ENCODE assay signal across 16 cellular contexts in genomic region chr7:127536426-127537152, GRCh38. TPM values are rescaled to one million over a fixed set of nuclear protein-coding genes. Genes with fewer than 3 reads are reported as not detected.
DNase-seq lines count a peak whose midpoint lies in the region; ATAC-seq, FAIRE-seq and TF ChIP-seq lines count a peak whose summit lies in the region.
"Had no signal": no experiment of that assay in that cellular context is flagged by ENCODE, and none has a peak within 500 bp of the region (broad histone marks: within the 10 kb centered on the region; RNA-seq: fewer than 3 reads in every experiment).

No MANE protein-coding gene starts in this region.

- peaks cover 6% of the 10 kb centered on the region for H3K4me1 Mint-ChIP-seq in nephron progenitor cell

- DNase-seq in DMS79 (lab: John Stamatoyannopoulos, UW) (peak; percentile 6), NCI-H1105 (lab: John Stamatoyannopoulos, UW) (peak; percentile 8), nephron progenitor cell (peak; percentile 18), dedifferentiated amniotic fluid mesenchymal stem cell (ENCODE audit: extremely low spot score) (no peak), NCI-H2081 (lab: John Stamatoyannopoulos, UW) (no peak), GM12892 (ENCODE audit: insufficient read length) (no peak)
- DNase-seq: activated CD8-positive, alpha-beta memory T cell treated with anti-CD3 and anti-CD28 coated beads, Interleukin-2, amount 50 U/mL, for 48 hours; aorta; CD4-positive, alpha-beta memory T cell; NCI-H2029 had no signal

- ATAC-seq in esophagus mucosa = no peak

- H3K27me3 ChIP-seq in endocrine pancreas (ENCODE audit: control insufficient read depth, insufficient read depth, low read length) = no peaks in the 10 kb centered on the region

- H3K9ac ChIP-seq in endocrine pancreas (ENCODE audit: control insufficient read depth, insufficient read depth, low read length) = no peak overlapping the region

- H3K9me3 Mint-ChIP-seq in nephron progenitor cell = peaks cover 9% of the 10 kb centered on the region
- H3K9me3 Mint-ChIP-seq: stimulated activated naive CD8-positive, alpha-beta T cell treated with anti-CD3 and anti-CD28 coated beads, Interleukin-15, Interleukin-2, amounts not matched to agents 100 ng/mL and 50 ng/mL, for 24 hours had no signal

- no peaks in the 10 kb centered on the region for H3K4me1 ChIP-seq in endocrine pancreas (ENCODE audit: control insufficient read depth, insufficient read depth, low read length)

- no peaks in the 10 kb centered on the region for H3K36me3 Mint-ChIP-seq in nephron progenitor cell (ENCODE audit: low read depth)
- H3K36me3 Mint-ChIP-seq: CD4-positive, alpha-beta memory T cell had no signal

- H3K27me3 Mint-ChIP-seq in nephron progenitor cell (ENCODE audit: low read depth, poor library complexity) = peaks cover 79% of the 10 kb centered on the region

- H3K9me3 ChIP-seq in endocrine pancreas (ENCODE audit: control insufficient read depth, low read length) = no peaks in the 10 kb centered on the region
- H3K9me3 ChIP-seq: esophagus muscularis mucosa had no signal

- TF ChIP-seq CTCF in nephron progenitor cell (IDR thresholded peaks at IDR 0.05) = no peak

- H3K4me3 Mint-ChIP-seq in nephron progenitor cell = peak overlapping the region; percentile 86
- H3K4me3 Mint-ChIP-seq: stimulated activated naive CD8-positive, alpha-beta T cell treated with anti-CD3 and anti-CD28 coated beads, Interleukin-15, Interleukin-2, amounts not matched to agents 100 ng/mL and 50 ng/mL, for 24 hours had no signal

- H3K4me3 ChIP-seq in endocrine pancreas (ENCODE audit: control insufficient read depth, insufficient read depth, low read length) = peak overlapping the region; percentile 50

- FAIRE-seq in GM12892 (lab: Jason Lieb, UNC) = no peak
- FAIRE-seq: islet of Langerhans, RCC 7860 had no signal

- TF ChIP-seq POLR2A in GM12892 (IDR thresholded peaks at IDR 0.05; ENCODE audit: low read depth, low read length) = no peak

- no peaks in the 10 kb centered on the region for H3K36me3 ChIP-seq in endocrine pancreas (ENCODE audit: control insufficient read depth, insufficient read depth, low read length)
- H3K36me3 ChIP-seq: esophagus muscularis mucosa had no signal

- H3K27ac Mint-ChIP-seq in nephron progenitor cell = no peak overlapping the region
- H3K27ac Mint-ChIP-seq: CD4-positive, alpha-beta memory T cell; stimulated activated naive CD8-positive, alpha-beta T cell treated with anti-CD3 and anti-CD28 coated beads, Interleukin-15, Interleukin-2, amounts not matched to agents 100 ng/mL and 50 ng/mL, for 24 hours had no signal

RNA-seq across cellular contexts. Expression of gene GCC1, which starts 48.8 kb away (rescaled TPM):
- 11.0 TPM for total RNA-seq in esophagus mucosa
- polyA plus RNA-seq in GM12892 (2012; ENCODE audit: missing spikeins) = 5.8 TPM

RNA-seq across cellular contexts. Expression of gene ARF5, which starts 51.6 kb away (rescaled TPM):
- 197 TPM for total RNA-seq in esophagus mucosa
- 104 TPM for polyA plus RNA-seq in GM12892 (2012; ENCODE audit: missing spikeins)

RNA-seq across cellular contexts. Expression of gene FSCN3, which starts 56.9 kb away (rescaled TPM):
- 0.52 TPM for total RNA-seq in esophagus mucosa
- 0.47 TPM for polyA plus RNA-seq in GM12892 (2012; ENCODE audit: missing spikeins)
- polyA plus RNA-seq: aorta had no signal

Comparison
In these comparisons a context has a peak if more than half of its experiments do, and no peak if none do; other contexts are left out.
1. DNase-seq: peak in DMS79 (single experiment), NCI-H1105 (single experiment) and nephron progenitor cell (single experiment); none in dedifferentiated amniotic fluid mesenchymal stem cell (single experiment), NCI-H2081 (0 of 2) and GM12892 (single experiment).